ENCODE assay signal across 1 cellular context in genomic region chr16:57020651-57021050, GRCh38.
TF ChIP-seq lines count a peak whose summit lies in the region.

No MANE protein-coding gene starts in this region.

TF ChIP-seq in HepG2, 621 proteins besides CTCF, POLR2A, EP300 and RAD21 (continues in another document):
- TF ChIP-seq ZNF644 (CRISPR knock-in tag; IDR thresholded peaks at IDR 0.05; ENCODE audit: low read depth): 0 out of 2 replicates have a peak, but pooled peaks have one; percentile 21
- 0 out of 3 replicates have a peak, but pooled peaks have one; percentile 9 for TF ChIP-seq MXI1 (IDR thresholded peaks at IDR 0.05; ENCODE audit: borderline replicate concordance, low read depth, low read length)
- no peak for TF ChIP-seq NR2F6 (IDR thresholded peaks at IDR 0.05)
- TF ChIP-seq NR2F6 (CRISPR knock-in tag; IDR thresholded peaks at IDR 0.05): 0 out of 2 replicates have a peak, but pooled peaks have one; percentile 14
- TF ChIP-seq JARID2 (CRISPR knock-in tag; IDR thresholded peaks at IDR 0.05; ENCODE audit: insufficient replicate concordance): no peak
- TF ChIP-seq GATAD2A (CRISPR knock-in tag; IDR thresholded peaks at IDR 0.05): peak; percentile 39; the same call in 1 of the 2 replicates
- 0 out of 2 replicates have a peak, but pooled peaks have one; percentile 52 for TF ChIP-seq RCOR2 (CRISPR knock-in tag; IDR thresholded peaks at IDR 0.05)
- no peak for TF ChIP-seq DMTF1 (CRISPR knock-in tag; IDR thresholded peaks at IDR 0.05)
- TF ChIP-seq SALL1 (CRISPR knock-in tag; IDR thresholded peaks at IDR 0.05): peak; percentile 48; the same call in 1 of the 2 replicates
- TF ChIP-seq BCL6 (CRISPR knock-in tag; IDR thresholded peaks at IDR 0.05): peak; percentile 69
- TF ChIP-seq RXRA (CRISPR knock-in tag; IDR thresholded peaks at IDR 0.05): peak; percentile 42; the same call in 1 of the 2 replicates
- 0 out of 2 replicates have a peak, but pooled peaks have one; percentile 21 for TF ChIP-seq AHDC1 (CRISPR knock-in tag; IDR thresholded peaks at IDR 0.05; ENCODE audit: borderline replicate concordance)
- no peak for TF ChIP-seq MTA3 (CRISPR knock-in tag; IDR thresholded peaks at IDR 0.05)
- TF ChIP-seq RXRB (CRISPR knock-in tag; IDR thresholded peaks at IDR 0.05; ENCODE audit: borderline replicate concordance): peak; percentile 22; the same call in 1 of the 2 replicates
- TF ChIP-seq ZNF687 (CRISPR knock-in tag; IDR thresholded peaks at IDR 0.05): peak; percentile 23
- TF ChIP-seq HNF4A (CRISPR knock-in tag; IDR thresholded peaks at IDR 0.05): peak; percentile 92
- peak; percentile 46; the same call in 1 of the 2 replicates for TF ChIP-seq TFAP4 (IDR thresholded peaks at IDR 0.05; ENCODE audit: borderline replicate concordance, low read depth)
- TF ChIP-seq ARID5B (CRISPR knock-in tag; IDR thresholded peaks at IDR 0.05): 0 out of 2 replicates have a peak, but pooled peaks have one; percentile 52
- TF ChIP-seq TEAD3 (CRISPR knock-in tag; optimal IDR thresholded peaks at IDR 0.05; ENCODE audit: borderline replicate concordance): peak; percentile 78
- TF ChIP-seq ZNF263 (CRISPR knock-in tag; IDR thresholded peaks at IDR 0.05): peak; percentile 46; the same call in 1 of the 2 replicates
- no peak for TF ChIP-seq ZFP90 (CRISPR knock-in tag; IDR thresholded peaks at IDR 0.05; ENCODE audit: borderline replicate concordance)
- peak; percentile 45; the same call in 1 of the 2 replicates for TF ChIP-seq SAP130 (CRISPR knock-in tag; IDR thresholded peaks at IDR 0.05; ENCODE audit: low read depth)
- TF ChIP-seq ZFP91 (CRISPR knock-in tag; IDR thresholded peaks at IDR 0.05; ENCODE audit: borderline replicate concordance): no peak
- TF ChIP-seq HHEX (CRISPR knock-in tag; IDR thresholded peaks at IDR 0.05): 0 out of 2 replicates have a peak, but pooled peaks have one; percentile 14
- TF ChIP-seq TAF15 (IDR thresholded peaks at IDR 0.05; ENCODE audit: low read depth, low read length, poor library complexity, severe bottlenecking): no peak
- TF ChIP-seq SOX13 (IDR thresholded peaks at IDR 0.05): no peak
- peak in 1 of 2 experiments; percentile 23; a peak in 1 of 4 replicates for TF ChIP-seq SOX13 (CRISPR knock-in tag; conservative IDR thresholded peaks at IDR 0.05 in 1 of 2, IDR thresholded peaks at IDR 0.05 in 1 of 2)
- peak; percentile 95 for TF ChIP-seq ZSCAN21 (CRISPR knock-in tag; IDR thresholded peaks at IDR 0.05; ENCODE audit: borderline replicate concordance)
- TF ChIP-seq HNF4G (IDR thresholded peaks at IDR 0.05; ENCODE audit: borderline replicate concordance, low read depth, low read length): peak; percentile 56; the same call in 1 of the 2 replicates
- TF ChIP-seq HNF4G (CRISPR knock-in tag; IDR thresholded peaks at IDR 0.05; ENCODE audit: borderline replicate concordance, low read depth): no peak; the same call in 1 of the 2 replicates
- TF ChIP-seq FOSL2 (CRISPR knock-in tag; IDR thresholded peaks at IDR 0.05): 0 out of 2 replicates have a peak, but pooled peaks have one; percentile 25
- TF ChIP-seq PAXIP1 (CRISPR knock-in tag; conservative IDR thresholded peaks at IDR 0.05): 0 out of 2 replicates have a peak, but pooled peaks have one; percentile 41
- TF ChIP-seq ZNF589 (CRISPR knock-in tag; conservative IDR thresholded peaks at IDR 0.05): no peak
